1 cellular context compared by ENCODE assay signal in the genomic region with DNA sequence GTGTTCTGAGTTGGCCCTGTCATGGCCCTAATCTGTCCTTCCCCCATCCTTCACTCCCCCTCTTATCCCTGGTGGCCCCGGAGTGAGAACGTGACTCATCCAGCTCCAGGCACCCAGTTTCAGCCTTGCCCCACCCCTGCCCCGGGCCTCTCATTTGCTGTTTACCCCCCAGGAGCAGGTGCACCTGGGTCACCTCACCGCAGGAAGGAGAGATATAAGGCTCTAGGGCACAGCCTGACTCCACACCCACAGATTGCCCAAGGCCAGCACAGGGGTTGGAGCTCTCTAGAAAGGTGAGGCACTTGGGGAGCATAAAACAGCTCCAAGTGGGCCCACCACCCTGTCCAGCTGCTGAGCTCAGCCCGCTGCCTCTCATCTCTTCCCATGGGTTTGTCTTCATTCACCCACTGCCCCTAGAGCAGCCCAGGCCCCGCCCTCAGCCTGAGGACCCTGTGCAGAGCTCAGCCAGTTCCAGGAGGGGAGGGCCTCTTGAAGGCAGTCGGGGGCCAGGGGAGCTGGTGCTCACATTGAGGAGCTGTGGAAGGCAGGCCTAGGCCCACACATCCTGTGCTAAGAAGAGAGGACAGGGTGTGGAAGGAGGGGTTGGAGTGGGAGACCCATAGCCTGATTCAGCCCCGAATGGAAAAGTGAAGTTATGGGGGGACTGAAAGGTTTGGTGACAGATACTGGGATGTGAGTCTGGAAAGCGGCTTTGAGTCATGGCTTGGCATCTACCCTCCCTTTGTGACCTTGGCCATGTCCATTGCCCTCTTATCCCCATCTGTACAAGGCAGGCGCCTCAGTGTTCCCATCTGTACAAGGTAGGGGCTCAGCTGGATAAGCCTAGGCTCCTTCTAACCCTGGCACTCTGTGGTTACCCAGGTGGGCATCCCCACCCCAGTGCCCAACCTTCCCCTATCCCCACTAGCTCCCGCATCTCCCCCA.
A peak's percentile ranks its signal among the peaks of the same experiment; 100 is the strongest.
TF ChIP-seq lines count a peak whose summit lies in the region.

No MANE protein-coding gene starts in this region.

TF ChIP-seq in HEK293, 187 proteins besides CTCF, POLR2A, EP300 and RAD21 (continued from another document and continues in another):
- TF ChIP-seq ZNF223 (tag by site-specific recombination; IDR thresholded peaks at IDR 0.05) (peak; percentile 66; the same call in 1 of the 2 replicates), GLIS2 (tag by site-specific recombination; IDR thresholded peaks at IDR 0.05) (peak; percentile 50), REPIN1 (tag by site-specific recombination; IDR thresholded peaks at IDR 0.05; ENCODE audit: low read depth) (no peak), GLIS1 (tag by site-specific recombination; IDR thresholded peaks at IDR 0.05) (peak; percentile 91), BCL11A (tag by site-specific recombination; IDR thresholded peaks at IDR 0.05; ENCODE audit: low read depth) (0 out of 2 replicates have a peak, but pooled peaks have one; percentile 25), ZNF24 (tag by site-specific recombination; IDR thresholded peaks at IDR 0.05) (no peak), ZNF148 (tag by site-specific recombination; IDR thresholded peaks at IDR 0.05; ENCODE audit: borderline replicate concordance) (no peak), ZNF423 (tag by site-specific recombination; IDR thresholded peaks at IDR 0.05) (peak; percentile 50; the same call in 1 of the 2 replicates), ZNF18 (tag by site-specific recombination; IDR thresholded peaks at IDR 0.05) (no peak), ZIC2 (tag by site-specific recombination; IDR thresholded peaks at IDR 0.05) (peak; percentile 98), ZNF692 (tag by site-specific recombination; IDR thresholded peaks at IDR 0.05) (peak; percentile 98), ZNF366 (tag by site-specific recombination; conservative IDR thresholded peaks at IDR 0.05) (0 out of 2 replicates have a peak, but pooled peaks have one; percentile 31), ZNF2 (tag by site-specific recombination; IDR thresholded peaks at IDR 0.05) (no peak), KLF1 (tag by site-specific recombination; IDR thresholded peaks at IDR 0.05) (peak; percentile 41), ZNF670 (tag by site-specific recombination; IDR thresholded peaks at IDR 0.05; ENCODE audit: low read depth) (no peak), ZXDB (tag by site-specific recombination; IDR thresholded peaks at IDR 0.05) (no peak), ZNF335 (tag by site-specific recombination; conservative IDR thresholded peaks at IDR 0.05) (peak; percentile 11; the same call in 1 of the 2 replicates), ZNF623 (tag by site-specific recombination; IDR thresholded peaks at IDR 0.05) (no peak), SALL2 (tag by site-specific recombination; IDR thresholded peaks at IDR 0.05; ENCODE audit: borderline replicate concordance) (no peak), KLF17 (tag by site-specific recombination; IDR thresholded peaks at IDR 0.05) (0 out of 2 replicates have a peak, but pooled peaks have one; percentile 51), ZNF571 (tag by site-specific recombination; IDR thresholded peaks at IDR 0.05) (no peak), TSHZ1 (tag by site-specific recombination; IDR thresholded peaks at IDR 0.05; ENCODE audit: borderline replicate concordance) (no peak)
- TF ChIP-seq, protein P1, sequence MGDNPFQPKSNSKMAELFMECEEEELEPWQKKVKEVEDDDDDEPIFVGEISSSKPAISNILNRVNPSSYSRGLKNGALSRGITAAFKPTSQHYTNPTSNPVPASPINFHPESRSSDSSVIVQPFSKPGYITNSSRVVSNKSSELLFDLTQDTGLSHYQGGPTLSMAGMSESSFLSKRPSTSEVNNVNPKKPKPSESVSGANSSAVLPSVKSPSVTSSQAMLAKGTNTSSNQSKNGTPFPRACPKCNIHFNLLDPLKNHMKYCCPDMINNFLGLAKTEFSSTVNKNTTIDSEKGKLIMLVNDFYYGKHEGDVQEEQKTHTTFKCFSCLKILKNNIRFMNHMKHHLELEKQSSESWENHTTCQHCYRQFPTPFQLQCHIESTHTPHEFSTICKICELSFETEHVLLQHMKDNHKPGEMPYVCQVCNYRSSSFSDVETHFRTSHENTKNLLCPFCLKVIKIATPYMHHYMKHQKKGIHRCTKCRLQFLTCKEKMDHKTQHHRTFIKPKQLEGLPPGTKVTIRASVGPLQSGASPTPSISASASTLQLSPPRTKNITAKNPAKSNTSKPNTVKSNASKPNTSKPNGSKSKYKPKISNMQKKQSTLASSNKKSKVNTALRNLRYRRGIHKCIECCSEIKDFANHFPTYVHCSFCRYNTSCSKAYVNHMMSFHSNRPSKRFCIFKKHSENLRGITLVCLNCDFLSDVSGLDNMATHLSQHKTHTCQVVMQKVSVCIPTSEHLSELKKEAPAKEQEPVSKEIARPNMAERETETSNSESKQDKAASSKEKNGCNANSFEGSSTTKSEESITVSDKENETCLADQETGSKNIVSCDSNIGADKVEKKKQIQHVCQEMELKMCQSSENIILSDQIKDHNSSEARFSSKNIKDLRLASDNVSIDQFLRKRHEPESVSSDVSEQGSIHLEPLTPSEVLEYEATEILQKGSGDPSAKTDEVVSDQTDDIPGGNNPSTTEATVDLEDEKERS (tag by site-specific recombination; IDR thresholded peaks at IDR 0.05), result no peak
- TF ChIP-seq, protein P2, sequence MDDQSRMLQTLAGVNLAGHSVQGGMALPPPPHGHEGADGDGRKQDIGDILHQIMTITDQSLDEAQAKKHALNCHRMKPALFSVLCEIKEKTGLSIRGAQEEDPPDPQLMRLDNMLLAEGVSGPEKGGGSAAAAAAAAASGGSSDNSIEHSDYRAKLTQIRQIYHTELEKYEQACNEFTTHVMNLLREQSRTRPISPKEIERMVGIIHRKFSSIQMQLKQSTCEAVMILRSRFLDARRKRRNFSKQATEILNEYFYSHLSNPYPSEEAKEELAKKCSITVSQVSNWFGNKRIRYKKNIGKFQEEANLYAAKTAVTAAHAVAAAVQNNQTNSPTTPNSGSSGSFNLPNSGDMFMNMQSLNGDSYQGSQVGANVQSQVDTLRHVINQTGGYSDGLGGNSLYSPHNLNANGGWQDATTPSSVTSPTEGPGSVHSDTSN (CRISPR knock-in tag; IDR thresholded peaks at IDR 0.05), result no peak
- TF ChIP-seq, protein P3, sequence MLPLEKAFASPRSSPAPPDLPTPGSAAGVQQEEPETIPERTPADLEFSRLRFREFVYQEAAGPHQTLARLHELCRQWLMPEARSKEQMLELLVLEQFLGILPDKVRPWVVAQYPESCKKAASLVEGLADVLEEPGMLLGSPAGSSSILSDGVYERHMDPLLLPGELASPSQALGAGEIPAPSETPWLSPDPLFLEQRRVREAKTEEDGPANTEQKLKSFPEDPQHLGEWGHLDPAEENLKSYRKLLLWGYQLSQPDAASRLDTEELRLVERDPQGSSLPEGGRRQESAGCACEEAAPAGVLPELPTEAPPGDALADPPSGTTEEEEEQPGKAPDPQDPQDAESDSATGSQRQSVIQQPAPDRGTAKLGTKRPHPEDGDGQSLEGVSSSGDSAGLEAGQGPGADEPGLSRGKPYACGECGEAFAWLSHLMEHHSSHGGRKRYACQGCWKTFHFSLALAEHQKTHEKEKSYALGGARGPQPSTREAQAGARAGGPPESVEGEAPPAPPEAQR (tag by site-specific recombination; IDR thresholded peaks at IDR 0.05), result no peak
- TF ChIP-seq, protein P4, sequence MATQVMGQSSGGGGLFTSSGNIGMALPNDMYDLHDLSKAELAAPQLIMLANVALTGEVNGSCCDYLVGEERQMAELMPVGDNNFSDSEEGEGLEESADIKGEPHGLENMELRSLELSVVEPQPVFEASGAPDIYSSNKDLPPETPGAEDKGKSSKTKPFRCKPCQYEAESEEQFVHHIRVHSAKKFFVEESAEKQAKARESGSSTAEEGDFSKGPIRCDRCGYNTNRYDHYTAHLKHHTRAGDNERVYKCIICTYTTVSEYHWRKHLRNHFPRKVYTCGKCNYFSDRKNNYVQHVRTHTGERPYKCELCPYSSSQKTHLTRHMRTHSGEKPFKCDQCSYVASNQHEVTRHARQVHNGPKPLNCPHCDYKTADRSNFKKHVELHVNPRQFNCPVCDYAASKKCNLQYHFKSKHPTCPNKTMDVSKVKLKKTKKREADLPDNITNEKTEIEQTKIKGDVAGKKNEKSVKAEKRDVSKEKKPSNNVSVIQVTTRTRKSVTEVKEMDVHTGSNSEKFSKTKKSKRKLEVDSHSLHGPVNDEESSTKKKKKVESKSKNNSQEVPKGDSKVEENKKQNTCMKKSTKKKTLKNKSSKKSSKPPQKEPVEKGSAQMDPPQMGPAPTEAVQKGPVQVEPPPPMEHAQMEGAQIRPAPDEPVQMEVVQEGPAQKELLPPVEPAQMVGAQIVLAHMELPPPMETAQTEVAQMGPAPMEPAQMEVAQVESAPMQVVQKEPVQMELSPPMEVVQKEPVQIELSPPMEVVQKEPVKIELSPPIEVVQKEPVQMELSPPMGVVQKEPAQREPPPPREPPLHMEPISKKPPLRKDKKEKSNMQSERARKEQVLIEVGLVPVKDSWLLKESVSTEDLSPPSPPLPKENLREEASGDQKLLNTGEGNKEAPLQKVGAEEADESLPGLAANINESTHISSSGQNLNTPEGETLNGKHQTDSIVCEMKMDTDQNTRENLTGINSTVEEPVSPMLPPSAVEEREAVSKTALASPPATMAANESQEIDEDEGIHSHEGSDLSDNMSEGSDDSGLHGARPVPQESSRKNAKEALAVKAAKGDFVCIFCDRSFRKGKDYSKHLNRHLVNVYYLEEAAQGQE (tag by site-specific recombination; IDR thresholded peaks at IDR 0.05), result no peak
